25 cellular contexts compared by ENCODE assay signal in genomic region chr1:233603366-233603927, GRCh38. TPM values are rescaled to one million over a fixed set of nuclear protein-coding genes. Genes with fewer than 3 reads are reported as not detected.
"Had no signal": no experiment of that assay in that cellular context is flagged by ENCODE, and none has a peak within 500 bp of the region (broad histone marks: within the 10 kb centered on the region; RNA-seq: fewer than 3 reads in every experiment).

No MANE protein-coding gene starts in this region.

- H3K27me3 ChIP-seq: adrenal gland, breast epithelium had no signal

- H3K4me1 ChIP-seq: breast epithelium had no signal

- DNase-seq: activated CD4-positive, alpha-beta T cell treated with anti-CD3 and anti-CD28 coated beads for 4 hours; activated CD8-positive, alpha-beta memory T cell treated with anti-CD3 and anti-CD28 coated beads, Interleukin-2, amount 50 U/mL, for 4 hours; activated CD8-positive, alpha-beta T cell treated with anti-CD3 and anti-CD28 coated beads for 36 hours; activated naive CD4-positive, alpha-beta T cell treated with anti-CD3 and anti-CD28 coated beads, Interleukin-2, amount 50 U/mL, for 16 hours; activated naive CD8-positive, alpha-beta T cell treated with anti-CD3 and anti-CD28 coated beads, Interleukin-2, amount 10 ng/mL, durations not matched to agents 7 days and 5 days; activated T-cell treated with anti-CD3 and anti-CD28 coated beads, Interleukin-2, amount 50 U/mL, for 1 hour; adrenal gland; anterior cingulate cortex; caudate nucleus; MV-4-11; NCI-H1092 treated with DMSO at 0.1 percent for 48 hours; NCI-H1417 treated with DMSO at 0.1 percent for 48 hours; NCI-H1694; NCI-H2029; NCI-H2107; NCI-H2171 treated with DMSO at 0.1 percent for 48 hours; NCI-H226; NCI-H510A; NCI-H526 treated with DMSO at 0.1 percent for 48 hours; NCI-H82; SIG-M5; T-helper 1 cell had no signal

- H3K4me3 ChIP-seq: adrenal gland, breast epithelium had no signal

- ATAC-seq: activated CD4-positive, CD25-positive, alpha-beta regulatory T cell treated with anti-CD3 and anti-CD28 coated beads, Interleukin-2, amount 50 U/mL, for 24 hours; activated CD8-positive, alpha-beta T cell treated with anti-CD3 and anti-CD28 coated beads for 36 hours had no signal

- H3K36me3 ChIP-seq: adrenal gland, breast epithelium had no signal

- H3K27ac ChIP-seq: adrenal gland, breast epithelium had no signal

- H3K9me3 ChIP-seq: adrenal gland had no signal

RNA-seq across cellular contexts. Expression of gene KCNK1, which starts 10.5 kb away (rescaled TPM):
- total RNA-seq: activated CD8-positive, alpha-beta T cell treated with anti-CD3 and anti-CD28 coated beads for 36 hours; activated naive CD8-positive, alpha-beta T cell treated with anti-CD3 and anti-CD28 coated beads, Interleukin-2, amount 10 ng/mL, durations not matched to agents 7 days and 5 days; OCI-LY7 had no signal
